Comparison of ENCODE assay signal across 32 cellular contexts in genomic region chr17:63534078-63534570, GRCh38. TPM values are rescaled to one million over a fixed set of nuclear protein-coding genes. Genes with fewer than 3 reads are reported as not detected.
"Had no signal": no experiment of that assay in that cellular context is flagged by ENCODE, and none has a peak within 500 bp of the region (broad histone marks: within the 10 kb centered on the region; RNA-seq: fewer than 3 reads in every experiment).

No MANE protein-coding gene starts in this region.

- H3K36me3 ChIP-seq: brain microvascular endothelial cell, esophagus muscularis mucosa, gastrocnemius medialis had no signal

- ATAC-seq: activated CD4-positive, CD25-positive, alpha-beta regulatory T cell treated with anti-CD3 and anti-CD28 coated beads, Interleukin-2, amount 50 U/mL, for 24 hours; activated CD8-positive, alpha-beta T cell treated with anti-CD3 and anti-CD28 coated beads for 36 hours; activated naive CD4-positive, alpha-beta T cell treated with anti-CD3 and anti-CD28 coated beads, Interleukin-2, amount 50 U/mL, for 72 hours; activated T-cell treated with anti-CD3 and anti-CD28 coated beads, Interleukin-2, amount 50 U/mL, for 4 hours; activated T-helper 17 cell treated with anti-CD3 and anti-CD28 coated beads, Interleukin-2, amount 50 U/mL, for 72 hours; effector memory CD8-positive, alpha-beta T cell; foreskin keratinocyte; gastrocnemius medialis; T-helper 17 cell had no signal

- H3K9me3 ChIP-seq: esophagus muscularis mucosa, gastrocnemius medialis had no signal

- H3K27ac ChIP-seq: brain microvascular endothelial cell, esophagus muscularis mucosa, foreskin keratinocyte, gastrocnemius medialis, WERI-Rb-1 had no signal

- H3K4me3 ChIP-seq: esophagus muscularis mucosa, gastrocnemius medialis had no signal

- DNase-seq: activated B cell treated with CpG ODN at 0.5 μM for 24 hours; activated CD4-positive, alpha-beta T cell treated with anti-CD3 and anti-CD28 coated beads for 48 hours; activated CD4-positive, alpha-beta T cell treated with anti-CD3 and anti-CD28 coated beads, Interleukin-2, amount 50 U/mL, for 1 hour; activated CD4-positive, alpha-beta T cell treated with anti-CD3 and anti-CD28 coated beads, Interleukin-2, amount 50 U/mL, for 48 hours; activated CD8-positive, alpha-beta memory T cell treated with anti-CD3 and anti-CD28 coated beads for 24 hours; activated CD8-positive, alpha-beta T cell treated with anti-CD3 and anti-CD28 coated beads for 36 hours; activated effector memory CD4-positive, alpha-beta T cell treated with Interleukin-2 at 50 U/mL for 16 hours; activated gamma-delta T cell treated with Interleukin-2 at 50 U/mL for 16 hours; activated naive CD4-positive, alpha-beta T cell treated with Interleukin-2 at 50 U/mL for 16 hours; activated naive CD8-positive, alpha-beta T cell treated with anti-CD3 and anti-CD28 coated beads, Interleukin-2, amount 10 ng/mL, durations not matched to agents 7 days and 5 days; activated T-cell treated with anti-CD3 and anti-CD28 coated beads, Interleukin-2, amount 50 U/mL, for 4 hours; anterior cingulate cortex; brain microvascular endothelial cell; cortex of kidney; dermis blood vessel endothelial cell; effector CD4-positive, alpha-beta T cell; effector memory CD8-positive, alpha-beta T cell; erythroblast; foreskin keratinocyte; gastrocnemius medialis; glutamatergic neuron; T-helper 1 cell; T-helper 17 cell; T1000 had no signal

- H3K4me1 ChIP-seq: foreskin keratinocyte had no signal

RNA-seq across cellular contexts. Expression of gene KCNH6, which starts 11.0 kb away (rescaled TPM):
- total RNA-seq: activated B cell treated with CpG ODN at 0.5 μM for 24 hours; activated CD8-positive, alpha-beta T cell treated with anti-CD3 and anti-CD28 coated beads for 36 hours; activated naive CD8-positive, alpha-beta T cell treated with anti-CD3 and anti-CD28 coated beads, Interleukin-2, amount 10 ng/mL, durations not matched to agents 7 days and 5 days; activated T-cell treated with anti-CD3 and anti-CD28 coated beads, Interleukin-2, amount 50 U/mL, for 4 hours; astrocyte; bronchial epithelial cell; cardiac septum; dermis blood vessel endothelial cell; esophagus muscularis mucosa; foreskin keratinocyte; gastrocnemius medialis; T-helper 17 cell had no signal
- polyA plus RNA-seq: foreskin keratinocyte had no signal

RNA-seq across cellular contexts. Expression of gene ACE, which starts 57.3 kb away (rescaled TPM):
- total RNA-seq: bronchial epithelial cell had no signal
